In the genomic region with DNA sequence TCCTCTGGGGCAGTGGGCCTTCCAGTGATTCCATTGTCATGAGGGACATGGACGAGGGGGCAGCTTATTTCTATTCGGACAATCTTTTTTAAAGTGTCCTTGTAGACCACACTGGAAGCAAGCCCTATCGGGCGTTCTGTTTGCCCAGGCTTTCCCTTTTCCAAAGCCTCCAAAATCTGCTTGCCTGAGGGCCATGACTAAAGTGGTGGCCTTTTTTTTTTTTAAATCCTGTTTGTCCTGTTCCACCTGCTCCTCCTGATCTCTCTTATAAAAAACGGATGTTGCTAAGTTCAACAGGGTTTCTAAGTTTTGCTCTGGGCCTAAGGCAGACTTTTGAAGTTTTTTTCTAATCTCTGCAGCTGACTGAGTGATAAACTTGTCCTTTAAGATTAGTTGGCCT, we compare ENCODE assay signal across 7 cellular contexts.
DNase-seq lines count a peak whose midpoint lies in the region; FAIRE-seq and TF ChIP-seq lines count a peak whose summit lies in the region.
"Not testable (repeated sequence)": the region's sequence is repeated elsewhere in the genome, so short reads cannot be mapped to it uniquely, and the experiment has no call there.

No MANE protein-coding gene starts in this region.

- TF ChIP-seq CTCF in Calu3 (IDR thresholded peaks at IDR 0.05; ENCODE audit: unreplicated experiment); LNCaP clone FGC (IDR thresholded peaks at IDR 0.05; ENCODE audit: control insufficient read depth, extremely low read depth, insufficient read depth); PC-9 (conservative IDR thresholded peaks at IDR 0.05); bronchial epithelial cell (IDR thresholded peaks at IDR 0.05; ENCODE audit: insufficient read depth, low read length, severe bottlenecking); type B pancreatic cell (conservative IDR thresholded peaks at IDR 0.05): not testable (repeated sequence)

- H3K27me3 ChIP-seq in PC-9 (ENCODE audit: insufficient read depth, low read depth); bronchial epithelial cell (ENCODE audit: control insufficient read depth, insufficient read depth, low read length): not testable (repeated sequence)

- H3K27ac Mint-ChIP-seq in Calu3 (ENCODE audit: unreplicated experiment), result not testable (repeated sequence)
- H3K27ac Mint-ChIP-seq in type B pancreatic cell, result peak overlapping the region; percentile 15

- H3K4me3 ChIP-seq in LNCaP clone FGC (ENCODE audit: low read depth, low read length); PC-9; bronchial epithelial cell (ENCODE audit: low read depth, low read length): not testable (repeated sequence)

- CTCF ChIA-PET in Calu3 (lab: Charles Lee); PC-9 (lab: Charles Lee): not testable (repeated sequence)

- not testable (repeated sequence) for H3K4me1 Mint-ChIP-seq in Calu3 (ENCODE audit: low read depth, unreplicated experiment); type B pancreatic cell (ENCODE audit: unreplicated experiment)

- not testable (repeated sequence) for BruUV-seq in Calu3 (replicated peaks; lab: Mats Ljungman, UMichigan); PC-9 (replicated peaks; lab: Mats Ljungman, UMichigan)

- intact Hi-C loops in Calu3 (cut with micrococcal nuclease; ENCODE audit: unreplicated experiment), result not testable (repeated sequence)
- intact Hi-C loops in PC-9 (cut with micrococcal nuclease; ENCODE audit: unreplicated experiment), result loop anchor here (1.0 kb wide), 1 partner anchor 27 kb away; no protein-coding TSS in a partner anchor

- not testable (repeated sequence) for FAIRE-seq in bronchial epithelial cell (lab: Jason Lieb, UNC)

- H4K20me1 ChIP-seq in PC-9 (ENCODE audit: insufficient read depth), result not testable (repeated sequence)

- not testable (repeated sequence) for H3K79me2 ChIP-seq in PC-9 (ENCODE audit: low read depth)

- not testable (repeated sequence) for H3K9me3 ChIP-seq in PC-9 (ENCODE audit: insufficient read depth, low read depth)

- not testable (repeated sequence) for H3K4me3 Mint-ChIP-seq in Calu3 (ENCODE audit: low read depth, unreplicated experiment)
- peak overlapping the region; percentile 38 for H3K4me3 Mint-ChIP-seq in type B pancreatic cell

- not testable (repeated sequence) for H3F3A ChIP-seq in PC-9 (ENCODE audit: insufficient read depth, low read depth)

- H3K27ac ChIP-seq in PC-9, result not testable (repeated sequence)

- H3K4me2 ChIP-seq in PC-9, result peak overlapping the region; percentile 60

- H3K36me3 ChIP-seq in PC-9 (ENCODE audit: low read depth); bronchial epithelial cell (ENCODE audit: control insufficient read depth, insufficient read depth, low read length): not testable (repeated sequence)

- POLR2A ChIA-PET in PC-9 (lab: Charles Lee; ENCODE audit: unreplicated experiment), result not testable (repeated sequence)

- peaks cover 17% of the 10 kb centered on the region for H3K4me1 ChIP-seq in PC-9 (replicated peaks; ENCODE audit: insufficient read depth)

- not testable (repeated sequence) for H3K27me3 Mint-ChIP-seq in Calu3 (ENCODE audit: unreplicated experiment); type B pancreatic cell

- peaks cover 17% of the 10 kb centered on the region for H3K9me3 Mint-ChIP-seq in Calu3 (ENCODE audit: low read depth, unreplicated experiment)
- H3K9me3 Mint-ChIP-seq in type B pancreatic cell, result not testable (repeated sequence)

- H2AFZ ChIP-seq in PC-9, result not testable (repeated sequence)

- DNase-seq in Calu3, result peak; percentile 14
- DNase-seq in DMS53 treated with DMSO at 0.1 percent for 48 hours (lab: John Stamatoyannopoulos, UW; ENCODE audit: unreplicated experiment), result peak; percentile 5
- peak; percentile 23 for DNase-seq in LNCaP clone FGC (ENCODE audit: low read depth)
- peak; percentile 70 to 84 for DNase-seq in PC-9
- DNase-seq in bronchial epithelial cell (ENCODE audit: low read depth), result peak; percentile 32
- peak; percentile 62 for DNase-seq in islet precursor cell
- DNase-seq in type B pancreatic cell (ENCODE audit: extremely low spot score, unreplicated experiment), result not testable (repeated sequence)

- H3K9me2 ChIP-seq in PC-9 (ENCODE audit: insufficient read depth), result not testable (repeated sequence)

- not testable (repeated sequence) for H3K36me3 Mint-ChIP-seq in Calu3 (ENCODE audit: insufficient read depth, unreplicated experiment); type B pancreatic cell
